Comparison of ENCODE assay signal across 15 cellular contexts in the genomic region with DNA sequence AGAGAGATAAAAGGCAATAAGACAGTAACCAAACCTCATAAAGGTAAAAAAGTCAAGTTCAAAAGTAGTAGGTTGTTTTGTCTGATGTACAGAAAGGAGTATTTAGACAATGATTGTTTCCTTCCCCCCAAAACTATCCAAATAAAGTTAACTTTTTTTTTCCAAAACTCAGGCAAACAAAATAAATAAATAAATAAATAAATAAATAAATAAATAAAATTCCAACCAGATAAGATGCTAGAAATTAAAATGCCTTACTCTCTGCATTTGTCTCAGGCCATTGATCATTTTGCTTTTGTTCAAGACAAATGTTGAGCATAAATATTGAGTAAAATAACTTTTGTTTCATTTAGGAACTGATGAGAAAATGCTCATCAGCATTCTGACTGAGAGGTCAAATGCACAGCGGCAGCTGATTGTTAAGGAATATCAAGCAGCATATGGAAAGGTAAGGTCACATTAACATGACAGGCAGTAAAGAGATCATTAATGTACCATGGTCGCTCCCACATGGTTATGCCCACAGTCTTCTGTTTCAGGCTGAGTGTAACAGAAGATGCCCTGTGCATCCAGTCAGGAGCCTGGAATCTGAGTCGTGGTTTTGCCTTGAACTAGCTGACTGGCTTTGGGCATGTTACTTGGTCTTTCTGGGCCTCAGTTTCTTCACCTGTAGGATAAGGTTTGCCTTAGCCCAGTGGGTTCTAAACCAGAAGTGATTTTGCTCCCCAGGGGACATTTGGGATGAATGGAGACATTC. TPM values are rescaled to one million over a fixed set of nuclear protein-coding genes. Genes with fewer than 3 reads are reported as not detected.
A peak's percentile ranks its signal among the peaks of the same experiment; 100 is the strongest.
DNase-seq lines count a peak whose midpoint lies in the region; ATAC-seq and TF ChIP-seq lines count a peak whose summit lies in the region.
"Had no signal": no experiment of that assay in that cellular context is flagged by ENCODE, and none has a peak within 500 bp of the region (broad histone marks: within the 10 kb centered on the region; RNA-seq: fewer than 3 reads in every experiment).

No MANE protein-coding gene starts in this region.

- no peak for ATAC-seq in IMR-90 (ENCODE audit: low read depth)
- ATAC-seq in GM19463 (IDR thresholded peaks at IDR 0.05; ENCODE audit: unreplicated experiment): no peak
- no peak for ATAC-seq in HG02588 (IDR thresholded peaks at IDR 0.05; ENCODE audit: unreplicated experiment)
- ATAC-seq: K562 had no signal

- BruUV-seq in IMR-90 (replicated peaks; lab: Mats Ljungman, UMichigan): no TSS peak

- H3K4me2 ChIP-seq in GM23248 (ENCODE audit: unreplicated experiment) (no peak overlapping the region), IMR-90 (ENCODE audit: low read depth, low read length) (no peak overlapping the region)
- H3K4me2 ChIP-seq: BLaER1 had no signal

- DNase-seq in GM23248 (peak; percentile 15), IMR-90 (no peak), mesothelial cell of epicardium (ENCODE audit: low spot score in 2 of 2, unreplicated experiment in 2 of 2) (no peak), mesenteric fat pad (ENCODE audit: low spot score) (no peak)
- DNase-seq: CD4-positive, alpha-beta memory T cell; DMS153; DMS79; GDM1 had no signal

- no peak overlapping the region for H3K56ac ChIP-seq in IMR-90 (ENCODE audit: extremely low read depth, insufficient read depth, low read length)

- H3K27me3 ChIP-seq in GM23248 (replicated peaks; ENCODE audit: insufficient read depth) (no peaks in the 10 kb centered on the region), IMR-90 (ENCODE audit: control insufficient read depth, insufficient read depth, low read length) (no peaks in the 10 kb centered on the region)
- H3K27me3 ChIP-seq: BLaER1 had no signal

- no peak for TF ChIP-seq POLR2A in IMR-90 (IDR thresholded peaks at IDR 0.05; ENCODE audit: low read depth, low read length)

- H3K27ac ChIP-seq in GM23248: no peak overlapping the region
- H3K27ac ChIP-seq in IMR-90 (ENCODE audit: insufficient read depth, low read length): no peak overlapping the region
- H3K27ac ChIP-seq: BLaER1, HL-60 had no signal

- no peaks in the 10 kb centered on the region for H3K4me1 ChIP-seq in GM23248 (ENCODE audit: insufficient read depth)
- H3K4me1 ChIP-seq in IMR-90 (ENCODE audit: control insufficient read depth, insufficient read depth, low read length): no peaks in the 10 kb centered on the region; the same call in 1 of the 2 replicates
- H3K4me1 ChIP-seq: HAP-1 had no signal

- no peak overlapping the region for H4K5ac ChIP-seq in IMR-90 (ENCODE audit: low read depth, low read length)

- no peak overlapping the region for H2AK9ac ChIP-seq in IMR-90 (replicated peaks; ENCODE audit: low read depth, low read length, poor library complexity)

- no peaks in the 10 kb centered on the region for H3K9me1 ChIP-seq in IMR-90 (ENCODE audit: insufficient read depth, low read length)

- no peak overlapping the region for H2BK20ac ChIP-seq in IMR-90 (ENCODE audit: low read depth, low read length)

- no peak overlapping the region for H3K4me3 Mint-ChIP-seq in mesothelial cell of epicardium
- H3K4me3 Mint-ChIP-seq: CD14-positive monocyte; CD4-positive, alpha-beta memory T cell had no signal

- H3F3A ChIP-seq in GM23248 (ENCODE audit: insufficient read depth): no peaks in the 10 kb centered on the region

- intact Hi-C loops in IMR-90 (cut with micrococcal nuclease): no loop called here

- in situ Hi-C loops in GM23248 (cut with MboI): no loop called here
- in situ Hi-C loops in IMR-90 (cut with MboI; ENCODE audit: low sequenced_read_pairs): no loop called here

- CTCF ChIA-PET in IMR-90 (lab: Yijun Ruan, JAX): no interaction called here

- H2BK120ac ChIP-seq in IMR-90 (ENCODE audit: low read depth, low read length): no peak overlapping the region

- H3K14ac ChIP-seq in IMR-90 (replicated peaks; ENCODE audit: low read depth, low read length): 0 out of 2 replicates have a peak overlapping the region, but pooled peaks have one; percentile 28

- H3K9me3 ChIP-seq in GM23248 (ENCODE audit: low read depth): no peaks in the 10 kb centered on the region
- no peaks in the 10 kb centered on the region for H3K9me3 ChIP-seq in IMR-90 (ENCODE audit: control insufficient read depth, insufficient read depth, low read length)
- H3K9me3 ChIP-seq: HAP-1 had no signal

- H4K20me1 ChIP-seq in GM23248 (ENCODE audit: insufficient read depth) (no peaks in the 10 kb centered on the region), IMR-90 (ENCODE audit: insufficient read depth, low read length) (no peaks in the 10 kb centered on the region)
- H4K20me1 ChIP-seq: BLaER1 had no signal

- no peak overlapping the region for H2AFZ ChIP-seq in GM23248
- H2AFZ ChIP-seq in IMR-90 (replicated peaks; ENCODE audit: low read length, poor library complexity): no peak overlapping the region

- TF ChIP-seq CTCF in IMR-90 (conservative IDR thresholded peaks at IDR 0.05; ENCODE audit: low read depth, low read length) (no peak), mesothelial cell of epicardium (IDR thresholded peaks at IDR 0.05; ENCODE audit: unreplicated experiment) (no peak)

- H3K9me2 ChIP-seq in GM23248 (ENCODE audit: insufficient read depth): no peaks in the 10 kb centered on the region

- peaks cover 37% of the 10 kb centered on the region for H3K36me3 Mint-ChIP-seq in mesothelial cell of epicardium
- H3K36me3 Mint-ChIP-seq: CD14-positive monocyte; CD4-positive, alpha-beta memory T cell had no signal

- TF ChIP-seq RAD21 in IMR-90 (IDR thresholded peaks at IDR 0.05; ENCODE audit: low read length): no peak

- no peak overlapping the region for H2BK15ac ChIP-seq in IMR-90 (ENCODE audit: low read depth, low read length)

- H3K79me2 ChIP-seq in GM23248 (ENCODE audit: insufficient read depth): no peaks in the 10 kb centered on the region

- 74% methylated on average over 3 of the region's 3 CpGs for WGBS in GM23248 (ENCODE audit: low coverage in 1 of 2, low lambda C conversion rate in 2 of 2, missing lambda C conversion rate in 2 of 2), 2 experiments
- no CpG with 5 or more reads among the region's 3 CpGs for WGBS in IMR-90 (ENCODE audit: extremely low coverage in 2 of 2, insufficient read length in 1 of 2), 2 experiments

- no peak overlapping the region for H2BK5ac ChIP-seq in IMR-90 (ENCODE audit: low read depth, low read length, poor library complexity, severe bottlenecking)

- H3K36me3 ChIP-seq in GM23248 (ENCODE audit: low read depth) (no peaks in the 10 kb centered on the region), IMR-90 (ENCODE audit: control insufficient read depth, insufficient read depth, low read length) (no peaks in the 10 kb centered on the region)
- H3K36me3 ChIP-seq: BLaER1, HAP-1 had no signal

- no peak overlapping the region for H2AK5ac ChIP-seq in IMR-90 (ENCODE audit: low read depth, low read length)

- H3K79me1 ChIP-seq in IMR-90 (ENCODE audit: low read depth in 1 of 2, low read length in 2 of 2): no peaks in the 10 kb centered on the region

- dilution Hi-C loops in IMR-90 (cut with HindIII; ENCODE audit: low sequenced_read_pairs, unreplicated experiment): no loop called here

- no peak overlapping the region for H3K18ac ChIP-seq in IMR-90 (ENCODE audit: low read depth, low read length)

- H3K27me3 Mint-ChIP-seq in mesothelial cell of epicardium (ENCODE audit: low read depth): no peaks in the 10 kb centered on the region

- POLR2A ChIA-PET in IMR-90 (lab: Charles Lee; ENCODE audit: unreplicated experiment): no interaction called here

- H3K4me3 ChIP-seq in GM23248: no peak overlapping the region
- no peak overlapping the region for H3K4me3 ChIP-seq in IMR-90 (ENCODE audit: insufficient read depth, low read depth, low read length)
- H3K4me3 ChIP-seq: BLaER1, HAP-1, K562 had no signal

- peaks cover 3% of the 10 kb centered on the region for H3K9me3 Mint-ChIP-seq in mesothelial cell of epicardium

- H3K27ac Mint-ChIP-seq in mesothelial cell of epicardium: peak overlapping the region; percentile 47
- H3K27ac Mint-ChIP-seq: CD14-positive monocyte; CD4-positive, alpha-beta memory T cell had no signal

- H4K8ac ChIP-seq in IMR-90 (ENCODE audit: low read depth in 2 of 2, low read length in 2 of 2): no peak overlapping the region

- H3K4ac ChIP-seq in IMR-90 (ENCODE audit: low read depth, low read length): no peak overlapping the region

- no peak overlapping the region for H4K91ac ChIP-seq in IMR-90 (ENCODE audit: insufficient read depth, low read depth, low read length)

- peaks cover 9% of the 10 kb centered on the region for H3K4me1 Mint-ChIP-seq in mesothelial cell of epicardium
- H3K4me1 Mint-ChIP-seq: CD4-positive, alpha-beta memory T cell had no signal

- no peak overlapping the region for H3K9ac ChIP-seq in GM23248
- no peak overlapping the region for H3K9ac ChIP-seq in IMR-90 (ENCODE audit: low read depth, low read length)
- H3K9ac ChIP-seq: BLaER1 had no signal

- H3K23ac ChIP-seq in IMR-90 (ENCODE audit: low read depth, low read length): no peak overlapping the region

TF ChIP-seq in IMR-90, 13 proteins besides CTCF, POLR2A, EP300 and RAD21 (continues in another document):
- TF ChIP-seq BHLHE40 (IDR thresholded peaks at IDR 0.05; ENCODE audit: low read depth, low read length) (no peak), RCOR1 (IDR thresholded peaks at IDR 0.05; ENCODE audit: insufficient replicate concordance, low read length) (no peak), FOS (IDR thresholded peaks at IDR 0.05; ENCODE audit: low read depth, low read length) (no peak), SMC3 (IDR thresholded peaks at IDR 0.05; ENCODE audit: low read depth, low read length) (no peak), NFE2L2 (IDR thresholded peaks at IDR 0.05; ENCODE audit: low read depth, low read length) (no peak), MAFK (IDR thresholded peaks at IDR 0.05; ENCODE audit: low read depth, low read length) (no peak)
- TF ChIP-seq, protein P1, sequence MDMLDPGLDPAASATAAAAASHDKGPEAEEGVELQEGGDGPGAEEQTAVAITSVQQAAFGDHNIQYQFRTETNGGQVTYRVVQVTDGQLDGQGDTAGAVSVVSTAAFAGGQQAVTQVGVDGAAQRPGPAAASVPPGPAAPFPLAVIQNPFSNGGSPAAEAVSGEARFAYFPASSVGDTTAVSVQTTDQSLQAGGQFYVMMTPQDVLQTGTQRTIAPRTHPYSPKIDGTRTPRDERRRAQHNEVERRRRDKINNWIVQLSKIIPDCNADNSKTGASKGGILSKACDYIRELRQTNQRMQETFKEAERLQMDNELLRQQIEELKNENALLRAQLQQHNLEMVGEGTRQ (IDR thresholded peaks at IDR 0.05; ENCODE audit: low read depth, low read length): no peak

RNA-seq across cellular contexts. Expression of a gene that starts 27.3 kb away (rescaled TPM):
- 1.1 and 3.6 TPM in 2 replicates for total RNA-seq in GM23248 (2014; rRNA removed; shearing (Covaris generic))
- polyA plus RNA-seq in GM23248 (2016; fragmentation: Nextera tagmentation; extraction: Ambion mirVana): 2.8 and 4.3 TPM in 2 replicates
- 5.0 and 5.3 TPM in 2 replicates for total RNA-seq in IMR-90 (2012; rRNA removed)
- 4.2 and 4.8 TPM in 2 replicates for polyA plus RNA-seq in IMR-90 (2012; rRNA removed)
- polyA plus RNA-seq in IMR-90 (2012; cell fraction: cytosol; rRNA removed): 1.7 and 6.2 TPM in 2 replicates
- 1.5 and 9.7 TPM in 2 replicates for polyA plus RNA-seq in IMR-90 (2012; cell fraction: nucleus; rRNA removed; ENCODE audit: low replicate concordance)
- 86.1 to 90.2 TPM (median 87.2 TPM) in 3 replicates for total RNA-seq in mesothelial cell of epicardium
- 49.8 TPM for total RNA-seq in mesenteric fat pad
- total RNA-seq: CD4-positive, alpha-beta memory T cell had no signal
- polyA plus RNA-seq: CD4-positive, alpha-beta memory T cell had no signal
